32 cellular contexts compared by ENCODE assay signal in the genomic region with DNA sequence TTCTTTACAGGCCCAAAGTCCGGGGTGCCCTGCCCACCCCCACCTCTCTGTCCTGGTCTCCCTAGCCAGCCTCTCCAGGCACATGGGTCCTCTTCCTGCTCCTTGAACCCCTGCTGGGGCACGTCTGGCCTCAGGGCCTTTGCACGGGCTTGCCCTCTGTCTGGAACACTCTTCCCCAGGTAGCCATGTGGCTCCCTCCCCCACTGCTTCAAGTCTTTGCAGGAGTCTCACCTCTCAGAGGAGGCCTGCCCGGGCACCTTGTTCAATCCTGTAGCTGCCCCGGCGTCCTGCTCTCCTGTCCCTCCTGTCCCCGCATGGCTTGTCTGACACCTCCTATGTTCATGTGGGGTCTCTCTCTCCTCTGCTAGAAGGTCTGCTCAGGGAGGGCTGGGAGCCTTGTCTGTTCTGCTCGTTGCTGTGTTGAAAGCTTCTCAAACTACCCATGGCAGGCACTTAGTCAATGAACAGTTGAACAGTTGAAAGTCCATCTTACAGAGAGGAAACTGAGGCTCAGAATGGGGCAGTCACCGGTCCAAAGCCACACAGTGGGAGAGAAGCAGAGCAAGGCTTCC.
DNase-seq lines count a peak whose midpoint lies in the region; ATAC-seq, FAIRE-seq and TF ChIP-seq lines count a peak whose summit lies in the region.
"Had no signal": no experiment of that assay in that cellular context is flagged by ENCODE, and none has a peak within 500 bp of the region (broad histone marks: within the 10 kb centered on the region; RNA-seq: fewer than 3 reads in every experiment).

No MANE protein-coding gene starts in this region.

- no peak for DNase-seq in GM23338 (ENCODE audit: low spot score)
- peak; percentile 28 for DNase-seq in keratinocyte (ENCODE audit: low read depth, low spot score)
- peak; percentile 81 for DNase-seq in osteoblast (ENCODE audit: insufficient read length, low spot score, missing footprints)
- DNase-seq in NK-92 (lab: John Stamatoyannopoulos, UW; ENCODE audit: unreplicated experiment): no peak
- no peak for DNase-seq in NCI-H1417 (lab: John Stamatoyannopoulos, UW)
- DNase-seq in activated CD4-positive, alpha-beta T cell treated with anti-CD3 and anti-CD28 coated beads, Interleukin-2, amount 10 ng/mL, durations not matched to agents 7 days and 5 days: no peak
- DNase-seq: activated CD4-positive, alpha-beta T cell treated with anti-CD3 and anti-CD28 coated beads, Interleukin-2, amount 50 U/mL, for 1 hour; activated naive CD4-positive, alpha-beta T cell treated with anti-CD3 and anti-CD28 coated beads for 36 hours; activated T-cell treated with anti-CD3 and anti-CD28 coated beads, Interleukin-2, amount 50 U/mL, for 48 hours; C1 segment of cervical spinal cord; COR-L47; dermis blood vessel endothelial cell; DMS53; foreskin fibroblast; IMR-90; MV-4-11; NCI-H146; NCI-H345; SJCRH30; stimulated activated CD4-positive, alpha-beta T cell treated with anti-CD3 and anti-CD28 coated beads, Interleukin-15, amount 100 ng/mL, for 24 hours; T1000 had no signal

- H3K4me1 Mint-ChIP-seq in GM23338: peaks cover 2% of the 10 kb centered on the region; the same call in 1 of the 3 replicates
- H3K4me1 Mint-ChIP-seq in activated CD4-positive, alpha-beta T cell treated with anti-CD3 and anti-CD28 coated beads, Interleukin-2, amount 10 ng/mL, durations not matched to agents 7 days and 5 days: no peaks in the 10 kb centered on the region
- H3K4me1 Mint-ChIP-seq: central memory CD8-positive, alpha-beta T cell; stimulated activated effector memory CD8-positive, alpha-beta T cell treated with anti-CD3 and anti-CD28 coated beads, Interleukin-12 subunit alpha, Interleukin-12 subunit beta, amount 100 ng/mL, for 72 hours had no signal

- no peaks in the 10 kb centered on the region for H3F3A ChIP-seq in GM23338 (replicated peaks; ENCODE audit: low read depth)

- H3K27me3 Mint-ChIP-seq in GM23338 (ENCODE audit: insufficient read depth, low read depth, poor library complexity): peaks cover 6% of the 10 kb centered on the region
- no peaks in the 10 kb centered on the region for H3K27me3 Mint-ChIP-seq in activated CD4-positive, alpha-beta T cell treated with anti-CD3 and anti-CD28 coated beads, Interleukin-2, amount 10 ng/mL, durations not matched to agents 7 days and 5 days

- no peaks in the 10 kb centered on the region for H3K36me3 Mint-ChIP-seq in GM23338 (ENCODE audit: low read depth)
- H3K36me3 Mint-ChIP-seq in activated CD4-positive, alpha-beta T cell treated with anti-CD3 and anti-CD28 coated beads, Interleukin-2, amount 10 ng/mL, durations not matched to agents 7 days and 5 days (ENCODE audit: low read depth): no peaks in the 10 kb centered on the region
- H3K36me3 Mint-ChIP-seq: stimulated activated effector memory CD8-positive, alpha-beta T cell treated with anti-CD3 and anti-CD28 coated beads, Interleukin-12 subunit alpha, Interleukin-12 subunit beta, amount 100 ng/mL, for 72 hours had no signal

- H3K4me2 ChIP-seq in GM23338 (no peak overlapping the region), keratinocyte (ENCODE audit: control insufficient read depth, extremely low read depth, insufficient read depth, low read depth, low read length) (peak overlapping the region; percentile 14), osteoblast (ENCODE audit: insufficient read depth, low read length) (no peak overlapping the region)

- H3K4me3 Mint-ChIP-seq in GM23338: no peak overlapping the region
- H3K4me3 Mint-ChIP-seq in activated CD4-positive, alpha-beta T cell treated with anti-CD3 and anti-CD28 coated beads, Interleukin-2, amount 10 ng/mL, durations not matched to agents 7 days and 5 days: no peak overlapping the region
- H3K4me3 Mint-ChIP-seq: activated naive CD4-positive, alpha-beta T cell treated with anti-CD3 and anti-CD28 coated beads for 36 hours; central memory CD8-positive, alpha-beta T cell; memory B cell; stimulated activated effector memory CD8-positive, alpha-beta T cell treated with anti-CD3 and anti-CD28 coated beads, Interleukin-12 subunit alpha, Interleukin-12 subunit beta, amount 100 ng/mL, for 72 hours had no signal

- POLR2A ChIA-PET in HEK293 (lab: Yijun Ruan, JAX): no interaction called here
- POLR2A ChIA-PET in activated CD4-positive, alpha-beta T cell treated with anti-CD3 and anti-CD28 coated beads, Interleukin-2, amount 10 ng/mL, durations not matched to agents 7 days and 5 days (lab: Charles Lee): no interaction called here

- TF ChIP-seq CTCF in GM23338 (conservative IDR thresholded peaks at IDR 0.05; ENCODE audit: low read depth in 2 of 2) (no peak), HEK293 (tag by site-specific recombination; IDR thresholded peaks at IDR 0.05) (no peak), keratinocyte (optimal IDR thresholded peaks at IDR 0.05 in 1 of 3, IDR thresholded peaks at IDR 0.05 in 1 of 3, conservative IDR thresholded peaks at IDR 0.05 in 1 of 3; ENCODE audit: extremely low read depth in 1 of 3, insufficient read depth in 2 of 3, low read length in 3 of 3) (no peak), osteoblast (IDR thresholded peaks at IDR 0.05; ENCODE audit: extremely low read depth, low read depth, low read length) (no peak)

- H3K9me3 ChIP-seq in HEK293 (ENCODE audit: control insufficient read depth, insufficient read depth, low read depth, low read length): no peaks in the 10 kb centered on the region
- H3K9me3 ChIP-seq in keratinocyte (ENCODE audit: control insufficient read depth, low read depth, low read length): no peaks in the 10 kb centered on the region
- no peaks in the 10 kb centered on the region for H3K9me3 ChIP-seq in osteoblast (ENCODE audit: low read depth, low read length)
- H3K9me3 ChIP-seq: esophagus muscularis mucosa, neutrophil, prostate gland, SJCRH30, transverse colon had no signal

- H3K36me3 ChIP-seq in GM23338 (ENCODE audit: insufficient read depth) (no peaks in the 10 kb centered on the region), HEK293 (ENCODE audit: control insufficient read depth in 2 of 2, insufficient read depth in 1 of 2, low read length in 2 of 2) (no peaks in the 10 kb centered on the region), keratinocyte (ENCODE audit: control insufficient read depth in 2 of 2, extremely low read depth in 1 of 2, insufficient read depth in 2 of 2, low read length in 2 of 2) (no peaks in the 10 kb centered on the region), osteoblast (ENCODE audit: insufficient read depth, low read length) (no peaks in the 10 kb centered on the region)
- H3K36me3 ChIP-seq: esophagus muscularis mucosa, neutrophil, prostate gland, SJCRH30, transverse colon had no signal

- no peak for ATAC-seq in GM23338
- ATAC-seq: stimulated activated effector memory CD8-positive, alpha-beta T cell treated with anti-CD3 and anti-CD28 coated beads, Interleukin-12 subunit alpha, Interleukin-12 subunit beta, amount 100 ng/mL, for 72 hours had no signal

- peaks cover 4% of the 10 kb centered on the region; the same call in 1 of the 2 replicates for H3K9me2 ChIP-seq in GM23338 (ENCODE audit: insufficient read depth)

- H3K4me3 ChIP-seq in GM23338 (no peak overlapping the region), HEK293 (ENCODE audit: low read depth, low read length) (no peak overlapping the region), keratinocyte (ENCODE audit: control insufficient read depth in 2 of 3, extremely low read depth in 1 of 3, insufficient read depth in 2 of 3, low read depth in 1 of 3, low read length in 3 of 3) (no peak overlapping the region), osteoblast (ENCODE audit: insufficient read depth, low read length) (no peak overlapping the region)
- H3K4me3 ChIP-seq: esophagus muscularis mucosa, prostate gland, SJCRH30, transverse colon had no signal

- H3K27ac ChIP-seq in GM23338 (ENCODE audit: low read depth) (no peak overlapping the region), HEK293 (ENCODE audit: extremely low read depth, low read depth, low read length) (no peak overlapping the region), keratinocyte (ENCODE audit: control insufficient read depth, insufficient read depth, low read length) (no peak overlapping the region), osteoblast (ENCODE audit: low read depth, low read length) (no peak overlapping the region)
- H3K27ac ChIP-seq: esophagus muscularis mucosa, neutrophil, prostate gland, SJCRH30, transverse colon, VCaP had no signal

- H2AFZ ChIP-seq in GM23338 (no peak overlapping the region), keratinocyte (ENCODE audit: control insufficient read depth, low read length) (peak overlapping the region; percentile 53), osteoblast (ENCODE audit: low read length) (no peak overlapping the region)

- H4K20me1 ChIP-seq in GM23338 (replicated peaks; ENCODE audit: insufficient read depth): no peaks in the 10 kb centered on the region
- no peaks in the 10 kb centered on the region for H4K20me1 ChIP-seq in keratinocyte (ENCODE audit: control insufficient read depth, extremely low read depth, insufficient read depth, low read length)
- no peaks in the 10 kb centered on the region for H4K20me1 ChIP-seq in osteoblast (ENCODE audit: insufficient read depth, low read length)

- H3K9ac ChIP-seq in keratinocyte (ENCODE audit: control insufficient read depth, extremely low read depth, insufficient read depth, low read length): no peak overlapping the region

- CTCF ChIA-PET in HEK293 (lab: Yijun Ruan, JAX): no interaction called here
- CTCF ChIA-PET in activated CD4-positive, alpha-beta T cell treated with anti-CD3 and anti-CD28 coated beads, Interleukin-2, amount 10 ng/mL, durations not matched to agents 7 days and 5 days (lab: Charles Lee): no interaction called here

- dilution Hi-C loops in keratinocyte (cut with MboI; ENCODE audit: extremely low pct_ligation_motif_present, low sequenced_read_pairs): no loop called here

- H3K79me2 ChIP-seq in GM23338 (replicated peaks; ENCODE audit: insufficient read depth) (no peaks in the 10 kb centered on the region), keratinocyte (ENCODE audit: control insufficient read depth, insufficient read depth, low read length) (no peaks in the 10 kb centered on the region), osteoblast (ENCODE audit: insufficient read depth, low read length) (no peaks in the 10 kb centered on the region)

- H3K27me3 ChIP-seq in GM23338 (ENCODE audit: insufficient read depth) (no peaks in the 10 kb centered on the region), keratinocyte (ENCODE audit: control insufficient read depth, extremely low read depth, insufficient read depth, low read length) (no peaks in the 10 kb centered on the region), osteoblast (ENCODE audit: insufficient read depth, low read length) (no peaks in the 10 kb centered on the region)
- H3K27me3 ChIP-seq: esophagus muscularis mucosa, neutrophil, SJCRH30, transverse colon had no signal

- H3K4me1 ChIP-seq in GM23338 (ENCODE audit: insufficient read depth): no peaks in the 10 kb centered on the region
- no peaks in the 10 kb centered on the region for H3K4me1 ChIP-seq in HEK293 (ENCODE audit: control insufficient read depth, insufficient read depth, low read length)
- H3K4me1 ChIP-seq in keratinocyte (ENCODE audit: control insufficient read depth, extremely low read depth, insufficient read depth, low read length): peaks cover 7% of the 10 kb centered on the region
- H3K4me1 ChIP-seq in osteoblast (ENCODE audit: insufficient read depth, low read length): no peaks in the 10 kb centered on the region
- H3K4me1 ChIP-seq: esophagus muscularis mucosa, prostate gland, transverse colon had no signal

- H3K9me3 Mint-ChIP-seq in GM23338: no peaks in the 10 kb centered on the region
- H3K9me3 Mint-ChIP-seq in activated CD4-positive, alpha-beta T cell treated with anti-CD3 and anti-CD28 coated beads, Interleukin-2, amount 10 ng/mL, durations not matched to agents 7 days and 5 days: no peaks in the 10 kb centered on the region
- H3K9me3 Mint-ChIP-seq: activated naive CD4-positive, alpha-beta T cell treated with anti-CD3 and anti-CD28 coated beads for 36 hours; stimulated activated effector memory CD8-positive, alpha-beta T cell treated with anti-CD3 and anti-CD28 coated beads, Interleukin-12 subunit alpha, Interleukin-12 subunit beta, amount 100 ng/mL, for 72 hours had no signal

- no peaks in the 10 kb centered on the region for H3K9me1 ChIP-seq in keratinocyte (ENCODE audit: control insufficient read depth, extremely low read depth, insufficient read depth, low read length)

- FAIRE-seq in keratinocyte (lab: Jason Lieb, UNC): no peak
- FAIRE-seq: GM12892, RCC 7860 had no signal

- peak overlapping the region; percentile 72; the same call in 1 of the 2 replicates for H3K27ac Mint-ChIP-seq in GM23338
- H3K27ac Mint-ChIP-seq in activated CD4-positive, alpha-beta T cell treated with anti-CD3 and anti-CD28 coated beads, Interleukin-2, amount 10 ng/mL, durations not matched to agents 7 days and 5 days: no peak overlapping the region
- H3K27ac Mint-ChIP-seq: activated naive CD4-positive, alpha-beta T cell treated with anti-CD3 and anti-CD28 coated beads for 36 hours; memory B cell; stimulated activated effector memory CD8-positive, alpha-beta T cell treated with anti-CD3 and anti-CD28 coated beads, Interleukin-12 subunit alpha, Interleukin-12 subunit beta, amount 100 ng/mL, for 72 hours had no signal

Comparison
In these comparisons a context has a peak if more than half of its experiments do, and no peak if none do; other contexts are left out.
1. DNase-seq: peak in keratinocyte (single experiment) and osteoblast (single experiment); none in GM23338 (single experiment), NK-92 (single experiment), NCI-H1417 (0 of 3) and activated CD4-positive, alpha-beta T cell treated with anti-CD3 and anti-CD28 coated beads, Interleukin-2, amount 10 ng/mL, durations not matched to agents 7 days and 5 days (single experiment).